Comparison of ENCODE assay signal across 12 cellular contexts in genomic region chr9:126957687-126958053, GRCh38. TPM values are rescaled to one million over a fixed set of nuclear protein-coding genes. Genes with fewer than 3 reads are reported as not detected.
DNase-seq lines count a peak whose midpoint lies in the region; ATAC-seq and TF ChIP-seq lines count a peak whose summit lies in the region.
"Had no signal": no experiment of that assay in that cellular context is flagged by ENCODE, and none has a peak within 500 bp of the region (broad histone marks: within the 10 kb centered on the region; RNA-seq: fewer than 3 reads in every experiment).

No MANE protein-coding gene starts in this region.

- TF ChIP-seq CTCF in colonic mucosa (IDR thresholded peaks at IDR 0.05) (no peak), type B pancreatic cell (conservative IDR thresholded peaks at IDR 0.05) (no peak)

- no peak overlapping the region for H3K9ac ChIP-seq in colonic mucosa (ENCODE audit: low read depth in 2 of 2, low read length in 2 of 2)

- H3K4me1 Mint-ChIP-seq in type B pancreatic cell (ENCODE audit: unreplicated experiment), result peaks cover 11% of the 10 kb centered on the region
- H3K4me1 Mint-ChIP-seq in activated T-helper 17 cell treated with anti-CD3 and anti-CD28 coated beads, Interleukin-2, amount 50 U/mL, for 72 hours, result no peaks in the 10 kb centered on the region

- DNase-seq in LHCN-M2 (ENCODE audit: low read depth) (peak; percentile 47), colonic mucosa (no peak), kidney tubule cell (ENCODE audit: low spot score) (peak; percentile 45), type B pancreatic cell (ENCODE audit: extremely low spot score, unreplicated experiment) (no peak), NCI-H1105 treated with DMSO at 0.1 percent for 48 hours (lab: John Stamatoyannopoulos, UW) (no peak)
- DNase-seq: body of pancreas, hippocampal formation, NCI-H2171, SW 1271 had no signal

- H3K4me1 ChIP-seq in colonic mucosa, result no peaks in the 10 kb centered on the region

- H3K36me3 Mint-ChIP-seq in type B pancreatic cell, result no peaks in the 10 kb centered on the region
- H3K36me3 Mint-ChIP-seq in activated T-helper 17 cell treated with anti-CD3 and anti-CD28 coated beads, Interleukin-2, amount 50 U/mL, for 72 hours (ENCODE audit: low read depth), result no peaks in the 10 kb centered on the region

- H3K27ac ChIP-seq in colonic mucosa, result peak overlapping the region; percentile 1
- H3K27ac ChIP-seq: body of pancreas had no signal

- H3K36me3 ChIP-seq in colonic mucosa, result no peaks in the 10 kb centered on the region

- no peaks in the 10 kb centered on the region for H3K27me3 ChIP-seq in colonic mucosa
- H3K27me3 ChIP-seq: body of pancreas had no signal

- no peak overlapping the region for H3K4me3 ChIP-seq in colonic mucosa
- H3K4me3 ChIP-seq: body of pancreas had no signal

- intact Hi-C loops in colonic mucosa (cut with DNase I), result no loop called here

- no peaks in the 10 kb centered on the region for H3K9me3 ChIP-seq in colonic mucosa
- H3K9me3 ChIP-seq: body of pancreas had no signal

- peak overlapping the region; percentile 65 for H3K27ac Mint-ChIP-seq in type B pancreatic cell
- H3K27ac Mint-ChIP-seq in activated T-helper 17 cell treated with anti-CD3 and anti-CD28 coated beads, Interleukin-2, amount 50 U/mL, for 72 hours, result no peak overlapping the region

- ATAC-seq in GM21786 (IDR thresholded peaks at IDR 0.05; ENCODE audit: unreplicated experiment), result no peak
- ATAC-seq in HG02981 (IDR thresholded peaks at IDR 0.05; ENCODE audit: unreplicated experiment), result no peak
- no peak for ATAC-seq in activated T-helper 17 cell treated with anti-CD3 and anti-CD28 coated beads, Interleukin-2, amount 50 U/mL, for 72 hours (replicated peaks)

- no peak overlapping the region for H3K4me3 Mint-ChIP-seq in type B pancreatic cell
- H3K4me3 Mint-ChIP-seq in activated T-helper 17 cell treated with anti-CD3 and anti-CD28 coated beads, Interleukin-2, amount 50 U/mL, for 72 hours, result no peak overlapping the region

- no peaks in the 10 kb centered on the region for H3K27me3 Mint-ChIP-seq in type B pancreatic cell
- H3K27me3 Mint-ChIP-seq in activated T-helper 17 cell treated with anti-CD3 and anti-CD28 coated beads, Interleukin-2, amount 50 U/mL, for 72 hours, result no peaks in the 10 kb centered on the region

- H3K9me3 Mint-ChIP-seq in type B pancreatic cell, result no peaks in the 10 kb centered on the region
- H3K9me3 Mint-ChIP-seq in activated T-helper 17 cell treated with anti-CD3 and anti-CD28 coated beads, Interleukin-2, amount 50 U/mL, for 72 hours, result no peaks in the 10 kb centered on the region

RNA-seq across cellular contexts. Expression of gene RALGPS1, which starts 43.1 kb away (rescaled TPM):
- total RNA-seq in LHCN-M2 (2014; rRNA removed), result 0.57 and 0.64 TPM in 2 replicates
- 0.77 TPM for polyA plus RNA-seq in LHCN-M2 (2012)
- total RNA-seq in colonic mucosa, result 10 to 100 TPM; 22.6 to 27.2 TPM
- 16.7 and 30.0 TPM in 2 replicates for total RNA-seq in type B pancreatic cell (ENCODE audit: low replicate concordance)
- total RNA-seq in activated T-helper 17 cell treated with anti-CD3 and anti-CD28 coated beads, Interleukin-2, amount 50 U/mL, for 72 hours, result 1 to 10 TPM; 2.3 to 3.4 TPM

Comparison
In these comparisons a context has a peak if more than half of its experiments do, and no peak if none do; other contexts are left out.
1. DNase-seq: peak in LHCN-M2 (single experiment) and kidney tubule cell (single experiment); none in colonic mucosa (single experiment), type B pancreatic cell (single experiment) and NCI-H1105 treated with DMSO at 0.1 percent for 48 hours (single experiment).